ENCODE assay signal across 19 cellular contexts in genomic region chr3:15632212-15632580, GRCh38. TPM values are rescaled to one million over a fixed set of nuclear protein-coding genes. Genes with fewer than 3 reads are reported as not detected.
DNase-seq lines count a peak whose midpoint lies in the region; ATAC-seq and TF ChIP-seq lines count a peak whose summit lies in the region.
"Had no signal": no experiment of that assay in that cellular context is flagged by ENCODE, and none has a peak within 500 bp of the region (broad histone marks: within the 10 kb centered on the region; RNA-seq: fewer than 3 reads in every experiment).

No MANE protein-coding gene starts in this region.

- no peak overlapping the region for H3K4me3 ChIP-seq in PC-3 (ENCODE audit: low read length)
- no peak overlapping the region for H3K4me3 ChIP-seq in brain microvascular endothelial cell (ENCODE audit: low read depth, low read length)
- H3K4me3 ChIP-seq: BLaER1 treated with 17β-estradiol and CSF1 and Interleukin-3, amounts not matched to agents 10 nM and 100 nM; ovary; tibial nerve had no signal

- peaks cover 72% of the 10 kb centered on the region for H3K4me1 ChIP-seq in PC-3 (ENCODE audit: insufficient read depth, low read length)

- H3K9me2 ChIP-seq in PC-3 (replicated peaks; ENCODE audit: low read length): no peaks in the 10 kb centered on the region

- no peaks in the 10 kb centered on the region for H3K27me3 ChIP-seq in PC-3 (ENCODE audit: low read length)
- no peaks in the 10 kb centered on the region for H3K27me3 ChIP-seq in brain microvascular endothelial cell (replicated peaks)
- H3K27me3 ChIP-seq: BLaER1 treated with 17β-estradiol and CSF1 and Interleukin-3, amounts not matched to agents 10 nM and 100 nM; foreskin keratinocyte; ovary; tibial nerve had no signal

- no peak overlapping the region for H2AFZ ChIP-seq in PC-3 (ENCODE audit: low read length)

- no peaks in the 10 kb centered on the region for H3K36me3 Mint-ChIP-seq in mesothelial cell of epicardium

- in situ Hi-C loops in brain microvascular endothelial cell (cut with HindIII; ENCODE audit: low pct_ligation_motif_present, low sequenced_read_pairs): loop anchor here (25.0 kb wide), 1 partner anchor 155 kb away; the partner anchor contains the start of gene ANKRD28

- ATAC-seq in PC-3: no peak
- ATAC-seq in HG03457 (IDR thresholded peaks at IDR 0.05; ENCODE audit: unreplicated experiment): no peak
- ATAC-seq: foreskin keratinocyte, left cardiac atrium had no signal

- peak overlapping the region; percentile 89; the same call in 1 of the 2 replicates for H3K27ac ChIP-seq in PC-3 (ENCODE audit: low read length)
- H3K27ac ChIP-seq in brain microvascular endothelial cell: peak overlapping the region; percentile 90
- peak overlapping the region; percentile 74 for H3K27ac ChIP-seq in substantia nigra (ENCODE audit: low read depth, low read length, poor library complexity, severe bottlenecking)
- H3K27ac ChIP-seq: BLaER1 treated with 17β-estradiol and CSF1 and Interleukin-3, amounts not matched to agents 10 nM and 100 nM; foreskin keratinocyte had no signal

- POLR2A ChIA-PET in PC-3 (lab: Charles Lee; ENCODE audit: unreplicated experiment): no interaction called here

- H3K9me3 ChIP-seq in PC-3 (ENCODE audit: low read length): no peaks in the 10 kb centered on the region
- H3K9me3 ChIP-seq: BLaER1 treated with 17β-estradiol and CSF1 and Interleukin-3, amounts not matched to agents 10 nM and 100 nM; ovary; tibial nerve had no signal

- H3K4me2 ChIP-seq in PC-3 (ENCODE audit: low read length): no peak overlapping the region

- H3K79me2 ChIP-seq in PC-3 (ENCODE audit: low read length): no peaks in the 10 kb centered on the region

- intact Hi-C loops in PC-3 (cut with micrococcal nuclease): loop anchor here (10.0 kb wide), 1 partner anchor 613 kb away; no protein-coding TSS in a partner anchor

- no TSS peak for BruUV-seq in PC-3 (replicated peaks; lab: Mats Ljungman, UMichigan)

- no peaks in the 10 kb centered on the region for H3K27me3 Mint-ChIP-seq in mesothelial cell of epicardium (ENCODE audit: low read depth)
- H3K27me3 Mint-ChIP-seq: activated B cell treated with CpG ODN at 0.5 μM for 24 hours had no signal

- peaks cover 19% of the 10 kb centered on the region for H3F3A ChIP-seq in PC-3 (ENCODE audit: low read length, unreplicated experiment)

- H3K9ac ChIP-seq in PC-3 (ENCODE audit: low read length): no peak overlapping the region; the same call in 1 of the 2 replicates
- H3K9ac ChIP-seq: BLaER1 treated with 17β-estradiol and CSF1 and Interleukin-3, amounts not matched to agents 10 nM and 100 nM had no signal

- TF ChIP-seq CTCF in PC-3 (conservative IDR thresholded peaks at IDR 0.05; ENCODE audit: low read depth, low read length) (no peak), brain microvascular endothelial cell (IDR thresholded peaks at IDR 0.05; ENCODE audit: low read depth, low read length, missing control alignments) (no peak), mesothelial cell of epicardium (IDR thresholded peaks at IDR 0.05; ENCODE audit: unreplicated experiment) (no peak)

- H3K4me3 Mint-ChIP-seq in mesothelial cell of epicardium: no peak overlapping the region
- H3K4me3 Mint-ChIP-seq: activated B cell treated with CpG ODN at 0.5 μM for 24 hours had no signal

- no peaks in the 10 kb centered on the region for H3K9me3 Mint-ChIP-seq in mesothelial cell of epicardium
- H3K9me3 Mint-ChIP-seq: activated B cell treated with CpG ODN at 0.5 μM for 24 hours had no signal

- no peak for DNase-seq in PC-3
- no peak for DNase-seq in brain microvascular endothelial cell
- no peak for DNase-seq in mesothelial cell of epicardium (ENCODE audit: low spot score in 2 of 2, unreplicated experiment in 2 of 2)
- no peak for DNase-seq in substantia nigra (lab: John Stamatoyannopoulos, UW)
- DNase-seq in GDM1 (lab: John Stamatoyannopoulos, UW): no peak
- no peak for DNase-seq in HCEC 1CT
- DNase-seq: activated B cell treated with CpG ODN at 0.5 μM for 24 hours; activated gamma-delta T cell; amniotic stem cell; left cardiac atrium; NCI-H1694 treated with DMSO at 0.1 percent for 48 hours; NCI-H446; ovary; stimulated activated CD4-positive, alpha-beta T cell treated with anti-CD3 and anti-CD28 coated beads, Interleukin-4, amount 100 ng/mL, for 1 hour; T-helper 1 cell had no signal

- peak overlapping the region; percentile 90 for H3K27ac Mint-ChIP-seq in mesothelial cell of epicardium
- H3K27ac Mint-ChIP-seq: activated B cell treated with CpG ODN at 0.5 μM for 24 hours had no signal

- H3K36me3 ChIP-seq in PC-3 (ENCODE audit: low read depth, low read length) (no peaks in the 10 kb centered on the region), brain microvascular endothelial cell (replicated peaks) (no peaks in the 10 kb centered on the region)
- H3K36me3 ChIP-seq: BLaER1 treated with 17β-estradiol and CSF1 and Interleukin-3, amounts not matched to agents 10 nM and 100 nM; ovary; tibial nerve had no signal

- H4K20me1 ChIP-seq in PC-3 (ENCODE audit: low read length): no peaks in the 10 kb centered on the region
- H4K20me1 ChIP-seq: BLaER1 treated with 17β-estradiol and CSF1 and Interleukin-3, amounts not matched to agents 10 nM and 100 nM had no signal

- CTCF ChIA-PET in PC-3 (lab: Charles Lee): no interaction called here

- peaks cover 65% of the 10 kb centered on the region for H3K4me1 Mint-ChIP-seq in mesothelial cell of epicardium

RNA-seq across cellular contexts. Expression of gene BTD, which starts 30.7 kb away (rescaled TPM):
- total RNA-seq in PC-3 (2014; rRNA removed): 11.7 and 17.1 TPM in 2 replicates
- total RNA-seq in mesothelial cell of epicardium: 10.7 to 12.5 TPM (median 12.3 TPM) in 3 replicates

RNA-seq across cellular contexts. Expression of gene HACL1, which starts 30.8 kb away (rescaled TPM):
- total RNA-seq in PC-3 (2014; rRNA removed): 20.3 and 25.5 TPM in 2 replicates
- total RNA-seq in mesothelial cell of epicardium: 25.1 to 25.4 TPM (median 25.3 TPM) in 3 replicates
